ENCODE assay signal across 16 cellular contexts in the genomic region with DNA sequence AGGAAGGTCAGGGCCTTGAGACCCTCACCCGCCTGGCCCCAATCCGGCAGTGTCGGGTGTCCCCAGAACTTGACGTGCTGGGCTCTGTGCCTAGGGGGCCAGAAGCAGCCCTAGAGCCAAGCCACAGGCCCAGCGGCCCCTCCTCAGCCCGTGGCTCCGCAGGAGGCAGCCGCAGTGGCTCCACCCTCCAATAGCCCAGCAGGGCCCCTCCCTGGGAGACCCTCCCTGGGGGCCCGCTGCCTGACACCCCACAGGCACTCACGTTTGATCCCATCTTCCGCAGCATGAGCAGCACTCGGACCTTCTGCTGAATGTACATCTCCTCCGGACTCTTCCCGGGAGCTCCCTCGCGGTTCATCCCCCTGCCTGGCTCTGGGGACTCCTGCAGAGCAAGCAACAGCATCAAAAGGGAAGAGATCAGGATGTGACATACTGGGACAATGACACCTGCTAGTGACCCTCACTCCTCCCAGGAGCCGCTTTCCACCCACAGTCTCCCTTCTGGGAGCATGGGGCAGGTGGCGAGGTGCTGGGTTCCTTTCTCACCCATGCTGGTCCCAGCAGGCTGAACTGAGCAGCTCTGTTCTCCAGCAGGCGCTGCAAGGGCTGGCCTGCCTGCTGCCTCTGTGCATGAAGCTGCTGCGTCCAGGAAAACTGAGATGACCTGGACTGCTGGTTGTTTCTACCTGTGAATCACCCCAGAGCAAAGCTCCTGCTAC.
"Had no signal": no experiment of that assay in that cellular context is flagged by ENCODE, and none has a peak within 500 bp of the region (broad histone marks: within the 10 kb centered on the region; RNA-seq: fewer than 3 reads in every experiment).

No MANE protein-coding gene starts in this region.

- H3K27ac ChIP-seq: adrenal gland, prostate gland, transverse colon, VCaP had no signal

- H3K27me3 ChIP-seq: adrenal gland, transverse colon had no signal

- H3K36me3 ChIP-seq: prostate gland, transverse colon had no signal

- ATAC-seq: left lobe of liver, right cardiac atrium had no signal

- H3K4me3 ChIP-seq: adrenal gland, lung, prostate gland, transverse colon had no signal

- H3K36me3 Mint-ChIP-seq: activated naive CD4-positive, alpha-beta T cell treated with anti-CD3 and anti-CD28 coated beads, Interleukin-2, amount 50 U/mL, for 24 hours had no signal

- H3K9me3 ChIP-seq: adrenal gland, prostate gland, transverse colon had no signal

- H3K4me3 Mint-ChIP-seq: activated naive CD4-positive, alpha-beta T cell treated with anti-CD3 and anti-CD28 coated beads, Interleukin-2, amount 50 U/mL, for 24 hours; stimulated activated naive CD8-positive, alpha-beta T cell treated with anti-CD3 and anti-CD28 coated beads, Interleukin-15, Interleukin-2, amounts not matched to agents 100 ng/mL and 50 ng/mL, for 24 hours had no signal

- DNase-seq: activated CD4-positive, CD25-positive, alpha-beta regulatory T cell treated with anti-CD3 and anti-CD28 coated beads, Interleukin-2, amount 50 U/mL, for 72 hours; activated gamma-delta T cell; adrenal gland; effector CD8-positive, alpha-beta T cell; hypothalamus; islet precursor cell; midbrain; right cardiac atrium; T-helper 2 cell; transverse colon had no signal

- H3K9me3 Mint-ChIP-seq: activated naive CD4-positive, alpha-beta T cell treated with anti-CD3 and anti-CD28 coated beads, Interleukin-2, amount 50 U/mL, for 24 hours; stimulated activated naive CD8-positive, alpha-beta T cell treated with anti-CD3 and anti-CD28 coated beads, Interleukin-15, Interleukin-2, amounts not matched to agents 100 ng/mL and 50 ng/mL, for 24 hours had no signal

- H3K27me3 Mint-ChIP-seq: activated naive CD4-positive, alpha-beta T cell treated with anti-CD3 and anti-CD28 coated beads, Interleukin-2, amount 50 U/mL, for 24 hours; stimulated activated naive CD8-positive, alpha-beta T cell treated with anti-CD3 and anti-CD28 coated beads, Interleukin-15, Interleukin-2, amounts not matched to agents 100 ng/mL and 50 ng/mL, for 24 hours had no signal
